Comparison of ENCODE assay signal across 9 cellular contexts in the genomic region with DNA sequence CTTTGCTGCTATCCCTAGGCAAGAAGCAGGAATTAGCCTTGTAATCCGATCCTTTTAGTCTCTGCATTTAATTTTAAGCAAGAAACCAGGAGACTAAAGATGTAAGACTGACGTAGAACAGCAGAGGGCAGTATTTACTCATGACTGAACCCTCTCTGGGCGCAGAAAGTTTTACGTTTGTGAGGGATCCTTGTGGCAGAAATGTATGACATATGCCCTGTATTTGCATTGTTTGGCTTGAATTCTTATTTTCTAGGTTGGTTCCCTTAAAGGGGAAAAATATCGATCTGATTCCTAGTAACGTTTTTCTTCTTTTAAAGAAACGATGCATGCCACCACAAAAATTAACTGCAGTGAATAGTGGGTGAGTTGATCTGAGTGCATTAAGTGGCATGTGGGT. TPM values are rescaled to one million over a fixed set of nuclear protein-coding genes. Genes with fewer than 3 reads are reported as not detected.
A peak's percentile ranks its signal among the peaks of the same experiment; 100 is the strongest.
DNase-seq lines count a peak whose midpoint lies in the region; ATAC-seq, FAIRE-seq and TF ChIP-seq lines count a peak whose summit lies in the region.
"Had no signal": no experiment of that assay in that cellular context is flagged by ENCODE, and none has a peak within 500 bp of the region (broad histone marks: within the 10 kb centered on the region; RNA-seq: fewer than 3 reads in every experiment).

No MANE protein-coding gene starts in this region.

- H2BK120ac ChIP-seq in H1 (replicated peaks; ENCODE audit: low read depth, low read length): no peak overlapping the region

- TF ChIP-seq EP300 in H1 (IDR thresholded peaks at IDR 0.05; ENCODE audit: borderline replicate concordance in 1 of 2, low read depth in 2 of 2, low read length in 2 of 2): no peak

- TF ChIP-seq POLR2A in GM12892 (IDR thresholded peaks at IDR 0.05; ENCODE audit: low read depth, low read length) (no peak), H1 (IDR thresholded peaks at IDR 0.05; ENCODE audit: control extremely low read depth in 1 of 2, low read depth in 2 of 2, low read length in 2 of 2) (no peak)

- H3K9me3 ChIP-seq in H1 (ENCODE audit: insufficient read depth in 2 of 2, low read depth in 1 of 2, low read length in 1 of 2): no peaks in the 10 kb centered on the region

- peaks cover 5 to 17% (median 7%) of the 10 kb centered on the region in 4 experiments; a peak in 6 of 7 replicates for H3K4me1 ChIP-seq in H1 (replicated peaks in 1 of 4; ENCODE audit: control insufficient read depth in 3 of 4, insufficient read depth in 4 of 4, low read length in 3 of 4)

- H4K20me1 ChIP-seq in H1 (replicated peaks in 1 of 2; ENCODE audit: control insufficient read depth in 1 of 2, insufficient read depth in 2 of 2, low read length in 2 of 2): peaks cover 3 to 6% of the 10 kb centered on the region in 2 experiments

- no peak overlapping the region for H3K18ac ChIP-seq in H1 (ENCODE audit: extremely low read depth, low read length)

- H2AK5ac ChIP-seq in H1 (ENCODE audit: low read depth, low read length): no peak overlapping the region

- POLR2A ChIA-PET in H1 (lab: Charles Lee; ENCODE audit: partially characterized antibody): no interaction called here

- H3K36me3 ChIP-seq in H1 (ENCODE audit: control insufficient read depth in 2 of 4, insufficient read depth in 4 of 4, low read length in 3 of 4): no peaks in the 10 kb centered on the region

- peaks cover 8 to 30% (median 26%) of the 10 kb centered on the region in 4 experiments for H3K27me3 ChIP-seq in H1 (replicated peaks in 1 of 4; ENCODE audit: control insufficient read depth in 3 of 4, extremely low read depth in 1 of 4, insufficient read depth in 3 of 4, low read length in 3 of 4)

- DNase-seq in AML-193 (lab: John Stamatoyannopoulos, UW) (peak; percentile 35 to 36), GM12892 (ENCODE audit: insufficient read length) (no peak), NCI-H1417 (lab: John Stamatoyannopoulos, UW) (peak; percentile 69 to 90 (median 73)), SK-MEL-5 (ENCODE audit: low read depth, low spot score) (peak; percentile 85), H1 (ENCODE audit: low read depth in 1 of 2, low spot score in 2 of 2) (no peak), mucosa of gallbladder (ENCODE audit: low spot score) (peak; percentile 62)

- H4K91ac ChIP-seq in H1 (replicated peaks; ENCODE audit: insufficient read length, low read length): no peak overlapping the region

- H3K27ac ChIP-seq in H1 (ENCODE audit: low read depth, low read length): no peak overlapping the region

- H4K8ac ChIP-seq in H1 (ENCODE audit: extremely low read depth, insufficient read depth, low read length): no peak overlapping the region

- WGBS in H1 (ENCODE audit: extremely low coverage in 1 of 2, insufficient coverage in 1 of 2, insufficient read length in 1 of 2, insufficient replicate concordance in 2 of 2, low coverage in 1 of 2, low lambda C conversion rate in 2 of 2, missing lambda C conversion rate in 1 of 2), 2 experiments: 8% methylated on average over 7 of the region's 7 CpGs; no CpG with 5 or more reads in 1 of the 2 experiments

- no peaks in the 10 kb centered on the region; the same call in 1 of the 2 replicates for H3K79me1 ChIP-seq in H1 (ENCODE audit: low read depth, low read length)

- no peak overlapping the region for H2BK5ac ChIP-seq in H1 (ENCODE audit: low read depth, low read length)

- in situ Hi-C loops in SK-MEL-5 (cut with HindIII; ENCODE audit: low pct_unique_long_range_greater_than_20kb, low sequenced_read_pairs): no loop called here

- no peak overlapping the region for H3K4ac ChIP-seq in H1 (replicated peaks; ENCODE audit: insufficient read length, low read depth, low read length)

- H3K4me2 ChIP-seq in H1 (ENCODE audit: insufficient read depth in 1 of 2, low read depth in 2 of 2, low read length in 2 of 2): peak overlapping the region; percentile 37 to 98; a peak in 2 of 4 replicates

- CTCF ChIA-PET in H1 (lab: Charles Lee; ENCODE audit: partially characterized antibody): interaction anchor here (0.6 to 4.8 kb wide), 30 partner anchors 8 to 1995 kb away, joined by 3 to 29 read pairs (median 4); no protein-coding TSS in a partner anchor

- H2BK15ac ChIP-seq in H1 (ENCODE audit: low read length): no peak overlapping the region

- peak overlapping the region in 1 of 4 experiments; percentile 78; a peak in 1 of 8 replicates for H3K4me3 ChIP-seq in H1 (ENCODE audit: extremely low read depth in 1 of 4, insufficient read depth in 2 of 4, low read depth in 3 of 4, low read length in 4 of 4)

- peaks cover 24% of the 10 kb centered on the region for H3K23me2 ChIP-seq in H1 (ENCODE audit: low read depth, low read length)

- H3K9ac ChIP-seq in H1 (replicated peaks in 1 of 4; ENCODE audit: extremely low read depth in 1 of 4, low read depth in 3 of 4, low read length in 3 of 4): no peak overlapping the region

- no peak overlapping the region for H4K5ac ChIP-seq in H1 (ENCODE audit: insufficient read length, low read depth, low read length)

- no peak overlapping the region for H2BK12ac ChIP-seq in H1 (ENCODE audit: low read depth, low read length)

- H3K23ac ChIP-seq in H1 (ENCODE audit: insufficient read length): no peak overlapping the region

- ATAC-seq in HG02798 (IDR thresholded peaks at IDR 0.05; ENCODE audit: poor library complexity, unreplicated experiment): peak; percentile 56
- no peak for ATAC-seq in HG03139 (IDR thresholded peaks at IDR 0.05; ENCODE audit: unreplicated experiment)

- peak in 2 of 3 experiments; percentile 87 to 90; a peak in 3 of 4 replicates for TF ChIP-seq CTCF in H1 (IDR thresholded peaks at IDR 0.05; ENCODE audit: control extremely low read depth in 1 of 3, insufficient read depth in 1 of 3, low read depth in 1 of 3, low read length in 3 of 3)

- H3K56ac ChIP-seq in H1 (replicated peaks; ENCODE audit: insufficient read length, low read depth, low read length): no peak overlapping the region

- no peak overlapping the region for H2BK20ac ChIP-seq in H1 (ENCODE audit: low read length)

- FAIRE-seq in GM12892 (lab: Jason Lieb, UNC) (peak; percentile 70), H1 (lab: Jason Lieb, UNC) (peak; percentile 96)

- H2AFZ ChIP-seq in H1 (ENCODE audit: low read length): no peak overlapping the region

- H3K79me2 ChIP-seq in H1 (ENCODE audit: control insufficient read depth in 1 of 2, insufficient read depth in 2 of 2, low read length in 2 of 2): no peaks in the 10 kb centered on the region

- H3K14ac ChIP-seq in H1 (ENCODE audit: insufficient read length): no peak overlapping the region

- peak; percentile 98 to 99 for TF ChIP-seq RAD21 in H1 (IDR thresholded peaks at IDR 0.05 in 1 of 2, conservative IDR thresholded peaks at IDR 0.05 in 1 of 2; ENCODE audit: low read depth in 2 of 2, low read length in 2 of 2)

TF ChIP-seq in H1, 55 proteins besides CTCF, POLR2A, EP300 and RAD21 (continues in another document):
- TF ChIP-seq ASH2L (IDR thresholded peaks at IDR 0.05; ENCODE audit: low read length) (no peak), TEAD4 (IDR thresholded peaks at IDR 0.05; ENCODE audit: low read depth, low read length) (0 out of 2 replicates have a peak, but pooled peaks have one; percentile 59), CREB1 (IDR thresholded peaks at IDR 0.05) (peak; percentile 82), TAF7 (optimal IDR thresholded peaks at IDR 0.05; ENCODE audit: borderline replicate concordance, low read depth, low read length) (no peak)

RNA-seq across cellular contexts. Expression of a gene that starts 1.3 kb away (rescaled TPM):
- not detected for polyA plus RNA-seq in GM12892 (2012; ENCODE audit: missing spikeins)
- total RNA-seq in SK-MEL-5 (2014; rRNA removed; shearing (Covaris generic)): 0.11 and 1.0 TPM in 2 replicates
- polyA plus RNA-seq in SK-MEL-5 (2015; cell fraction: cytosol; rRNA removed): 0.06 and 0.10 TPM in 2 replicates
- polyA plus RNA-seq in SK-MEL-5 (2015; cell fraction: nucleus; rRNA removed): 0.11 and 2.0 TPM in 2 replicates
- 5.0 and 5.3 TPM in 2 replicates for total RNA-seq in H1 (2021; fragmentation: NEBNext Ultra II Directional; extraction: Animal tissue kit (Norgen Biotek cat#: 25700))
- 0.78 and 1.3 TPM in 2 replicates for polyA plus RNA-seq in H1 (2011; rRNA removed)
- 1.0 TPM for polyA plus RNA-seq in H1 (2011; cell fraction: cytosol; rRNA removed)
- 2.5 TPM for polyA plus RNA-seq in H1 (2011; cell fraction: nucleus; rRNA removed)
- 1.3 to 1.4 TPM (median 1.4 TPM) in 4 replicates for polyA plus RNA-seq in H1 (2012, experiment 1 of 2)
- 0.07 TPM for polyA plus RNA-seq in H1 (2012, experiment 2 of 2)
- polyA plus RNA-seq in H1 (2013, experiment 1 of 2): 2.6 TPM
- 2.0 TPM for polyA plus RNA-seq in H1 (2013, experiment 2 of 2)
- 8.6 and 20.5 TPM in 2 replicates for polyA minus RNA-seq in H1 (2011; rRNA and poly(A)+ RNA removed)
- polyA minus RNA-seq in H1 (2011; cell fraction: cytosol; rRNA and poly(A)+ RNA removed): 4.0 TPM
- 17.3 TPM for polyA minus RNA-seq in H1 (2011; cell fraction: nucleus; rRNA and poly(A)+ RNA removed)
- 16.7 TPM for total RNA-seq in mucosa of gallbladder
- total RNA-seq: T-helper 1 cell treated with Interleukin-12 subunit alpha and Interleukin-12 subunit beta and Interleukin-4 antibody, amounts not matched to agents 30 ng/mL and 1 ng/mL, for 36 hours had no signal

Comparison
In these comparisons a context has a peak if more than half of its experiments do, and no peak if none do; other contexts are left out.
1. DNase-seq: peak in AML-193 (2 of 2), NCI-H1417 (3 of 3), SK-MEL-5 (single experiment) and mucosa of gallbladder (single experiment); none in GM12892 (single experiment) and H1 (0 of 2).